Comparison of ENCODE assay signal across 9 cellular contexts in genomic region chr16:85420501-85421337, GRCh38.
A peak's percentile ranks its signal among the peaks of the same experiment; 100 is the strongest.
DNase-seq lines count a peak whose midpoint lies in the region; ATAC-seq and TF ChIP-seq lines count a peak whose summit lies in the region.
"Had no signal": no experiment of that assay in that cellular context is flagged by ENCODE, and none has a peak within 500 bp of the region (broad histone marks: within the 10 kb centered on the region; RNA-seq: fewer than 3 reads in every experiment).

No MANE protein-coding gene starts in this region.

- peak overlapping the region; percentile 33 for H3K27ac ChIP-seq in KOPT-K1 (ENCODE audit: low read depth, low read length, poor library complexity, severe bottlenecking)

- H3K27ac Mint-ChIP-seq in chondrocyte (ENCODE audit: unreplicated experiment) (no peak overlapping the region), memory B cell (no peak overlapping the region)
- H3K27ac Mint-ChIP-seq: activated naive CD8-positive, alpha-beta T cell had no signal

- peaks cover 7% of the 10 kb centered on the region for H3K4me1 Mint-ChIP-seq in chondrocyte (ENCODE audit: low read depth)
- no peaks in the 10 kb centered on the region for H3K4me1 Mint-ChIP-seq in memory B cell

- ATAC-seq in memory B cell (ENCODE audit: low read depth) = peak; percentile 75

- H3K36me3 Mint-ChIP-seq in chondrocyte (ENCODE audit: low read depth) = no peaks in the 10 kb centered on the region
- no peaks in the 10 kb centered on the region for H3K36me3 Mint-ChIP-seq in memory B cell
- H3K36me3 Mint-ChIP-seq: activated naive CD8-positive, alpha-beta T cell had no signal

- no peak overlapping the region for H3K4me3 Mint-ChIP-seq in chondrocyte (ENCODE audit: unreplicated experiment)
- H3K4me3 Mint-ChIP-seq in memory B cell = no peak overlapping the region
- H3K4me3 Mint-ChIP-seq: activated naive CD8-positive, alpha-beta T cell had no signal

- no peaks in the 10 kb centered on the region for H3K36me3 ChIP-seq in KOPT-K1 (ENCODE audit: insufficient read depth, low read length)

- TF ChIP-seq CTCF in GM10266 (IDR thresholded peaks at IDR 0.05; ENCODE audit: control insufficient read depth, insufficient read depth, low read depth, missing control alignments) (peak; percentile 99), chondrocyte (IDR thresholded peaks at IDR 0.05) (peak; percentile 100)

- H3K9me3 Mint-ChIP-seq in chondrocyte (ENCODE audit: low read depth) = no peaks in the 10 kb centered on the region
- no peaks in the 10 kb centered on the region for H3K9me3 Mint-ChIP-seq in memory B cell

- H3K9me3 ChIP-seq in KOPT-K1 (ENCODE audit: insufficient read depth, low read length, poor library complexity, severe bottlenecking) = no peaks in the 10 kb centered on the region

- peaks cover 8% of the 10 kb centered on the region for H3K27me3 Mint-ChIP-seq in chondrocyte (ENCODE audit: low read depth)
- H3K27me3 Mint-ChIP-seq in memory B cell = peaks cover 14% of the 10 kb centered on the region
- H3K27me3 Mint-ChIP-seq: activated naive CD8-positive, alpha-beta T cell had no signal

- DNase-seq in GM10266 (ENCODE audit: extremely low spot score) (peak; percentile 91), chondrocyte (ENCODE audit: low spot score) (peak; percentile 82), memory B cell (ENCODE audit: low spot score in 2 of 2) (peak; percentile 78 to 88), COR-L47 (lab: John Stamatoyannopoulos, UW) (no peak), SK-N-DZ (ENCODE audit: low spot score) (no peak)
- peak; percentile 59 for DNase-seq in activated CD4-positive, alpha-beta T cell treated with anti-CD3 and anti-CD28 coated beads for 1 hour
- peak; percentile 36 to 40 for DNase-seq in stimulated activated CD8-positive, alpha-beta memory T cell treated with anti-CD3 and anti-CD28 coated beads, Interleukin-4, amount 100 ng/mL, for 4 hours (ENCODE audit: low read depth in 2 of 2, low spot score in 1 of 2)

Comparison
In these comparisons a context has a peak if more than half of its experiments do, and no peak if none do; other contexts are left out.
1. DNase-seq: peak in GM10266 (single experiment), activated CD4-positive, alpha-beta T cell treated with anti-CD3 and anti-CD28 coated beads for 1 hour (single experiment), chondrocyte (single experiment), memory B cell (2 of 2) and stimulated activated CD8-positive, alpha-beta memory T cell treated with anti-CD3 and anti-CD28 coated beads, Interleukin-4, amount 100 ng/mL, for 4 hours (2 of 2); none in COR-L47 (single experiment) and SK-N-DZ (single experiment).